13 cellular contexts compared by ENCODE assay signal in the genomic region with DNA sequence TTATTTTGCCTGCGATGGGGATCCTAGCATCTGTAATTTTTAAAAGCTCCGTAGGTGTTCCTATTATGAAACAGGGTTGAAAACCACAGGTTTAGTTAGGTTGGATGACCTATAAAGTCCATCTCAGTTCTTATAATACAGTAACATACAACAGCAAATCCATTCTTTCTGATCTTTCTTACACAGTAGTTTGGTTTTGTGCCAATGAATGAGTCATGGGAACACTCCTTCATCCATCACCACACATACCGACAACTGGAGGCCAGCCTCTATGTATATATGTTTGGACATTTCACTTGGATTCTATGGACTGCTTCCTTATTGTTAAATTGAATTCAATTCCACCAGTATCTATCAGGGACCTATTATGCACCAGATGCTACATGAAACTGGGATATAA.
DNase-seq lines count a peak whose midpoint lies in the region; ATAC-seq, FAIRE-seq and TF ChIP-seq lines count a peak whose summit lies in the region.
"Had no signal": no experiment of that assay in that cellular context is flagged by ENCODE, and none has a peak within 500 bp of the region (broad histone marks: within the 10 kb centered on the region; RNA-seq: fewer than 3 reads in every experiment).

No MANE protein-coding gene starts in this region.

- peak; percentile 65 for DNase-seq in ACHN
- DNase-seq in HPDE6-E6E7 (ENCODE audit: extremely low spot score) = peak; percentile 61
- peak; percentile 80 for DNase-seq in astrocyte (ENCODE audit: low read depth)
- peak; percentile 69 for DNase-seq in glomerular endothelial cell (ENCODE audit: extremely low read depth, low read depth, low spot score)
- no peak for DNase-seq in Ammon's horn (ENCODE audit: low spot score)
- no peak for DNase-seq in nephron progenitor cell
- DNase-seq in right cardiac atrium = no peak
- DNase-seq: activated naive CD8-positive, alpha-beta T cell treated with anti-CD3 and anti-CD28 coated beads, Interleukin-2, amount 10 ng/mL, durations not matched to agents 7 days and 5 days had no signal

- H3K4me1 Mint-ChIP-seq in astrocyte (ENCODE audit: low read depth, unreplicated experiment) (peaks cover 7% of the 10 kb centered on the region), nephron progenitor cell (peaks cover 13% of the 10 kb centered on the region)
- H3K4me1 Mint-ChIP-seq: activated naive CD8-positive, alpha-beta T cell treated with anti-CD3 and anti-CD28 coated beads, Interleukin-2, amount 10 ng/mL, durations not matched to agents 7 days and 5 days; B cell had no signal

- H3K9me3 ChIP-seq in astrocyte (ENCODE audit: insufficient read depth, low read depth, low read length) (no peaks in the 10 kb centered on the region), right cardiac atrium (ENCODE audit: control insufficient read depth, low read length) (no peaks in the 10 kb centered on the region)

- no peak for ATAC-seq in GM21737 (IDR thresholded peaks at IDR 0.05; ENCODE audit: unreplicated experiment)
- ATAC-seq in right cardiac atrium = no peak
- ATAC-seq: left lobe of liver had no signal

- H3K27ac ChIP-seq in astrocyte (ENCODE audit: low read depth, low read length) (no peak overlapping the region), right cardiac atrium (ENCODE audit: low read length) (no peak overlapping the region)

- H3K4me1 ChIP-seq in astrocyte (ENCODE audit: insufficient read depth, low read length) (no peaks in the 10 kb centered on the region), right cardiac atrium (ENCODE audit: control insufficient read depth, insufficient read depth, low read length) (no peaks in the 10 kb centered on the region)

- intact Hi-C loops in right cardiac atrium (cut with DNase I) = loop anchor here in 1 of 4 donors (10.0 kb wide), 1 partner anchor 121 kb away; no protein-coding TSS in a partner anchor

- no peak overlapping the region for H3K9ac ChIP-seq in astrocyte (ENCODE audit: low read length)

- H3K9me3 Mint-ChIP-seq in astrocyte (ENCODE audit: unreplicated experiment) (no peaks in the 10 kb centered on the region), nephron progenitor cell (no peaks in the 10 kb centered on the region)
- H3K9me3 Mint-ChIP-seq: activated naive CD8-positive, alpha-beta T cell treated with anti-CD3 and anti-CD28 coated beads, Interleukin-2, amount 10 ng/mL, durations not matched to agents 7 days and 5 days; type B pancreatic cell had no signal

- H2AFZ ChIP-seq in astrocyte (ENCODE audit: low read depth, low read length) = no peak overlapping the region

- in situ Hi-C loops in ACHN (cut with HindIII; ENCODE audit: low pct_ligation_motif_present, low pct_unique_long_range_greater_than_20kb, low sequenced_read_pairs) = no loop called here

- 68% methylated on average over 3 of the region's 3 CpGs for WGBS in right cardiac atrium

- no peak overlapping the region for H3K4me2 ChIP-seq in astrocyte (ENCODE audit: low read length)

- H3K4me3 Mint-ChIP-seq in astrocyte (ENCODE audit: unreplicated experiment) (no peak overlapping the region), nephron progenitor cell (no peak overlapping the region)
- H3K4me3 Mint-ChIP-seq: activated naive CD8-positive, alpha-beta T cell treated with anti-CD3 and anti-CD28 coated beads, Interleukin-2, amount 10 ng/mL, durations not matched to agents 7 days and 5 days; B cell; type B pancreatic cell had no signal

- no peak for FAIRE-seq in astrocyte (lab: Jason Lieb, UNC)

- H3K27ac Mint-ChIP-seq in astrocyte (ENCODE audit: unreplicated experiment) (no peak overlapping the region), nephron progenitor cell (no peak overlapping the region)
- H3K27ac Mint-ChIP-seq: activated naive CD8-positive, alpha-beta T cell treated with anti-CD3 and anti-CD28 coated beads, Interleukin-2, amount 10 ng/mL, durations not matched to agents 7 days and 5 days; B cell; progenitor cell of endocrine pancreas; type B pancreatic cell had no signal

- no peaks in the 10 kb centered on the region for H4K20me1 ChIP-seq in astrocyte (ENCODE audit: insufficient read depth, low read length)

- H3K27me3 ChIP-seq in astrocyte (ENCODE audit: insufficient read depth, low read length) (no peaks in the 10 kb centered on the region), right cardiac atrium (ENCODE audit: control insufficient read depth, insufficient read depth) (no peaks in the 10 kb centered on the region)

- no peak overlapping the region for H3K4me3 ChIP-seq in astrocyte (ENCODE audit: insufficient read depth, low read depth, low read length)
- H3K4me3 ChIP-seq in right cardiac atrium (ENCODE audit: low read length) = no peak overlapping the region

- no peaks in the 10 kb centered on the region for H3K79me2 ChIP-seq in astrocyte (ENCODE audit: insufficient read depth, low read length)

- H3K27me3 Mint-ChIP-seq in astrocyte (ENCODE audit: low read depth, unreplicated experiment) = no peaks in the 10 kb centered on the region
- no peaks in the 10 kb centered on the region for H3K27me3 Mint-ChIP-seq in nephron progenitor cell (ENCODE audit: low read depth, poor library complexity)
- H3K27me3 Mint-ChIP-seq: activated naive CD8-positive, alpha-beta T cell treated with anti-CD3 and anti-CD28 coated beads, Interleukin-2, amount 10 ng/mL, durations not matched to agents 7 days and 5 days; B cell; progenitor cell of endocrine pancreas; type B pancreatic cell had no signal

- TF ChIP-seq CTCF in astrocyte (IDR thresholded peaks at IDR 0.05; ENCODE audit: insufficient read depth, low read depth, low read length) (no peak), nephron progenitor cell (IDR thresholded peaks at IDR 0.05) (no peak)

- H3K36me3 ChIP-seq in astrocyte (ENCODE audit: insufficient read depth, low read length) = no peaks in the 10 kb centered on the region

- no peaks in the 10 kb centered on the region for H3K36me3 Mint-ChIP-seq in astrocyte (ENCODE audit: low read depth, unreplicated experiment)
- no peaks in the 10 kb centered on the region for H3K36me3 Mint-ChIP-seq in nephron progenitor cell (ENCODE audit: low read depth)
- H3K36me3 Mint-ChIP-seq: activated naive CD8-positive, alpha-beta T cell treated with anti-CD3 and anti-CD28 coated beads, Interleukin-2, amount 10 ng/mL, durations not matched to agents 7 days and 5 days; type B pancreatic cell had no signal

Comparison
In these comparisons a context has a peak if more than half of its experiments do, and no peak if none do; other contexts are left out.
1. DNase-seq: peak in ACHN (single experiment), HPDE6-E6E7 (single experiment), astrocyte (single experiment) and glomerular endothelial cell (single experiment); none in Ammon's horn (single experiment), nephron progenitor cell (single experiment) and right cardiac atrium (0 of 3).